In the genomic region with DNA sequence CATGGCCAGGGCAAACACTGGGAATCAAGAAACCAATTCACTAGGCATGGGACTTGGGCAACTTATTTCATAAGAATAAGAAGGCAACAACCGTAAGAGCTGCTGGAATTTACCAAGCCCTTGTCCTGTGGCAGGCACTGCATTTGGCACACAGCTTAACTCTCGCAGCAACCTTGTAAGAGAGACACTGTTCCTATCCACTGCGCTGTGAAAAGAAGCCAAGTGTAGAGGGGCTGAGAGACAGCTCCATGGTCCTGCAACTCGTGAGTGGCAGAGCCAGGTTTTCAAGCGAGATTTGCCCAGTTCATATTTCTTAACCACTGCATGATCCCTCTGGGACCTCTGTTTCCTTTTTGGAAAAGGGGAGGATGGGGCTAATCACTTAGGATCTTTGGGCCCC, we compare ENCODE assay signal across 18 cellular contexts.
DNase-seq lines count a peak whose midpoint lies in the region; ATAC-seq and TF ChIP-seq lines count a peak whose summit lies in the region.
"Had no signal": no experiment of that assay in that cellular context is flagged by ENCODE, and none has a peak within 500 bp of the region (broad histone marks: within the 10 kb centered on the region; RNA-seq: fewer than 3 reads in every experiment).

No MANE protein-coding gene starts in this region.

- H3K4me1 Mint-ChIP-seq in CD8-positive, alpha-beta memory T cell = no peaks in the 10 kb centered on the region
- H3K4me1 Mint-ChIP-seq: mesothelial cell of epicardium, T-cell had no signal

- no peaks in the 10 kb centered on the region for H3K27me3 ChIP-seq in thyroid gland
- H3K27me3 ChIP-seq in CD8-positive, alpha-beta memory T cell (ENCODE audit: insufficient read depth, low read length, poor library complexity, severe bottlenecking) = no peaks in the 10 kb centered on the region

- ATAC-seq in left ventricle myocardium superior = peak; percentile 61
- ATAC-seq in HG03196 (IDR thresholded peaks at IDR 0.05; ENCODE audit: unreplicated experiment) = no peak
- ATAC-seq: K562, T-cell had no signal

- H3K36me3 Mint-ChIP-seq in CD8-positive, alpha-beta memory T cell = no peaks in the 10 kb centered on the region
- H3K36me3 Mint-ChIP-seq: mesothelial cell of epicardium, T-cell had no signal

- DNase-seq in LHCN-M2 (ENCODE audit: low read depth) (peak; percentile 98), cardiac fibroblast (ENCODE audit: low read depth in 2 of 2) (peak; percentile 33 to 72), left ventricle myocardium superior (peak; percentile 32), thyroid gland (peak; percentile 20 to 47), NCI-H748 treated with DMSO at 0.1 percent for 48 hours (lab: John Stamatoyannopoulos, UW) (no peak)
- no peak for DNase-seq in CD8-positive, alpha-beta memory T cell
- DNase-seq: amygdala; NCI-H1417; NCI-H82; stimulated activated CD4-positive, alpha-beta T cell treated with anti-CD3 and anti-CD28 coated beads, Interleukin-2, amount 100 ng/mL, for 48 hours; T-cell; WERI-Rb-1 had no signal

- CTCF ChIA-PET in CD8-positive, alpha-beta memory T cell (lab: Charles Lee) = no interaction called here

- POLR2A ChIA-PET in CD8-positive, alpha-beta memory T cell (lab: Charles Lee) = no interaction called here

- no peak overlapping the region for H3K27ac ChIP-seq in thyroid gland
- H3K27ac ChIP-seq in CD8-positive, alpha-beta memory T cell (ENCODE audit: low read depth, low read length) = no peak overlapping the region
- H3K27ac ChIP-seq: C4-2B, RWPE1, WERI-Rb-1 had no signal

- H3K4me1 ChIP-seq in thyroid gland = no peaks in the 10 kb centered on the region
- H3K4me1 ChIP-seq in CD8-positive, alpha-beta memory T cell (ENCODE audit: insufficient read depth, low read length) = no peaks in the 10 kb centered on the region

- no peak for TF ChIP-seq CTCF in cardiac fibroblast (IDR thresholded peaks at IDR 0.05; ENCODE audit: low read depth, low read length)
- no peak for TF ChIP-seq CTCF in thyroid gland (IDR thresholded peaks at IDR 0.05)

- H3K4me3 ChIP-seq in cardiac fibroblast (replicated peaks in 1 of 2; ENCODE audit: low read depth in 2 of 2, low read length in 2 of 2) (no peak overlapping the region), thyroid gland (replicated peaks in 1 of 3) (no peak overlapping the region)
- no peak overlapping the region for H3K4me3 ChIP-seq in CD8-positive, alpha-beta memory T cell (ENCODE audit: low read length)
- H3K4me3 ChIP-seq: K562 had no signal

- H3K9me3 ChIP-seq in thyroid gland = no peaks in the 10 kb centered on the region
- H3K9me3 ChIP-seq in CD8-positive, alpha-beta memory T cell (ENCODE audit: low read length) = no peaks in the 10 kb centered on the region

- no peaks in the 10 kb centered on the region for H3K36me3 ChIP-seq in thyroid gland
- H3K36me3 ChIP-seq in CD8-positive, alpha-beta memory T cell (ENCODE audit: insufficient read depth, low read length) = no peaks in the 10 kb centered on the region
- H3K36me3 ChIP-seq: WERI-Rb-1 had no signal

- H3K4me3 Mint-ChIP-seq in CD8-positive, alpha-beta memory T cell = no peak overlapping the region
- H3K4me3 Mint-ChIP-seq: mesothelial cell of epicardium, T-cell had no signal

- no peak overlapping the region for H3K27ac Mint-ChIP-seq in CD8-positive, alpha-beta memory T cell
- H3K27ac Mint-ChIP-seq: activated T-helper 2 cell treated with anti-CD3 and anti-CD28 coated beads, Interferon-gamma antibody, Interleukin-2, Interleukin-4, amounts not matched to agents 10 μg/mL and 5 μg/mL and 100 μg/mL, durations not matched to agents 14 hours and 24 hours and 36 hours; mesothelial cell of epicardium; T-cell had no signal

- intact Hi-C loops in left ventricle myocardium superior (cut with micrococcal nuclease) (no loop called here), thyroid gland (cut with DNase I) (no loop called here)

- peaks cover 0 to 3% (median 0%) of the 10 kb centered on the region in 5 donors for H3K9me3 Mint-ChIP-seq in CD8-positive, alpha-beta memory T cell
- H3K9me3 Mint-ChIP-seq: activated T-helper 2 cell treated with anti-CD3 and anti-CD28 coated beads, Interferon-gamma antibody, Interleukin-2, Interleukin-4, amounts not matched to agents 10 μg/mL and 5 μg/mL and 100 μg/mL, durations not matched to agents 14 hours and 24 hours and 36 hours; mesothelial cell of epicardium had no signal

- WGBS in thyroid gland, 2 donors = 46 to 63% methylated on average over 5 of the region's 5 CpGs

- H3K27me3 Mint-ChIP-seq in CD8-positive, alpha-beta memory T cell = peaks cover 3 to 7% of the 10 kb centered on the region in 2 donors

- TF ChIP-seq POLR2A in thyroid gland (IDR thresholded peaks at IDR 0.05) = no peak

Comparison
In these comparisons a context has a peak if more than half of its experiments do, and no peak if none do; other contexts are left out.
1. DNase-seq: peak in LHCN-M2 (single experiment), cardiac fibroblast (2 of 2), left ventricle myocardium superior (single experiment) and thyroid gland (2 of 2); none in NCI-H748 treated with DMSO at 0.1 percent for 48 hours (single experiment) and CD8-positive, alpha-beta memory T cell (0 of 5).